Comparison of ENCODE assay signal across 10 cellular contexts in the genomic region with DNA sequence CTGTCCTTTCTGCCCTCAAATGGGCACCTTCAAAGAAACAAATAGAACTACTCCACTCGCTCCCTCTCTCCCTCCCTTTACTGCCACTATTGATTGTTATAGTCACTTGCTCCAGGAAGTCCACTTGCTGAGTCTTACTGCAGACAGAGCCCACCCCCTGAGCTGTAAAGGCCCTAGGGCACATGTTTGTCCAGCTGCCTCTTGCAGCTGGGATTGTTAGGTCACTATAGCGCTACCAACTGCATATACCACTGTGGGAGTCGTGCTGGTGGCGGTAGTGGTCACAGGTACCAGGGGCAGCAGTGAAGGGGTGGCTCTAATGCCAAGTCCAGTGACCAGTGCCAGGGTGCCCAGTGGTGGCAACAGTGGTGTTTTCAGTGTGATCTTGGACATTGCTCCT. TPM values are rescaled to one million over a fixed set of nuclear protein-coding genes. Genes with fewer than 3 reads are reported as not detected.
A peak's percentile ranks its signal among the peaks of the same experiment; 100 is the strongest.
DNase-seq lines count a peak whose midpoint lies in the region; ATAC-seq and TF ChIP-seq lines count a peak whose summit lies in the region.
"Had no signal": no experiment of that assay in that cellular context is flagged by ENCODE, and none has a peak within 500 bp of the region (broad histone marks: within the 10 kb centered on the region; RNA-seq: fewer than 3 reads in every experiment).

No MANE protein-coding gene starts in this region.

- H2AK5ac ChIP-seq in mesendoderm (ENCODE audit: low read length), result no peak overlapping the region

- no peak overlapping the region for H3K4ac ChIP-seq in mesendoderm (ENCODE audit: low read depth, low read length)

- POLR2A ChIA-PET in T-cell (lab: Charles Lee), result no interaction called here

- H3K4me1 ChIP-seq in BE2C (peaks cover 23% of the 10 kb centered on the region), GM23338 (ENCODE audit: insufficient read depth) (peaks cover 16% of the 10 kb centered on the region), mesendoderm (ENCODE audit: control insufficient read depth, low read depth, low read length) (peaks cover 8% of the 10 kb centered on the region)

- no peaks in the 10 kb centered on the region for H3K9me3 Mint-ChIP-seq in GM23338
- H3K9me3 Mint-ChIP-seq in T-cell, result no peaks in the 10 kb centered on the region

- H3K4me3 ChIP-seq in BE2C (ENCODE audit: low read depth, low read length) (no peak overlapping the region), GM23338 (no peak overlapping the region), mesendoderm (ENCODE audit: low read length) (no peak overlapping the region)
- H3K4me3 ChIP-seq: SJSA1 had no signal

- H2BK120ac ChIP-seq in mesendoderm (ENCODE audit: low read depth, low read length), result no peak overlapping the region

- no peak overlapping the region for H3K4me3 Mint-ChIP-seq in GM23338
- no peak overlapping the region for H3K4me3 Mint-ChIP-seq in T-cell

- no peaks in the 10 kb centered on the region; the same call in 1 of the 2 replicates for H4K20me1 ChIP-seq in GM23338 (replicated peaks; ENCODE audit: insufficient read depth)

- no peak overlapping the region for H2AFZ ChIP-seq in GM23338

- H3K27me3 ChIP-seq in BE2C (no peaks in the 10 kb centered on the region), GM23338 (ENCODE audit: insufficient read depth) (no peaks in the 10 kb centered on the region), mesendoderm (ENCODE audit: insufficient read depth, low read length, poor library complexity) (no peaks in the 10 kb centered on the region)
- H3K27me3 ChIP-seq: SJSA1 had no signal

- H3F3A ChIP-seq in GM23338 (replicated peaks; ENCODE audit: low read depth), result peaks cover 5% of the 10 kb centered on the region; the same call in 1 of the 2 replicates

- ATAC-seq in GM23338, result no peak
- no peak for ATAC-seq in T-cell (replicated peaks in 1 of 4)
- no peak for ATAC-seq in GM18505 (IDR thresholded peaks at IDR 0.05; ENCODE audit: unreplicated experiment)
- ATAC-seq in GM21528 (IDR thresholded peaks at IDR 0.05; ENCODE audit: low FRiP score, unreplicated experiment), result no peak
- ATAC-seq in GM19452 (IDR thresholded peaks at IDR 0.05; ENCODE audit: unreplicated experiment), result no peak

- no peaks in the 10 kb centered on the region for H3K9me3 ChIP-seq in BE2C
- H3K9me3 ChIP-seq: SJSA1 had no signal

- H3K27me3 Mint-ChIP-seq in GM23338 (ENCODE audit: insufficient read depth, low read depth, poor library complexity) (peaks cover 14% of the 10 kb centered on the region), T-cell (no peaks in the 10 kb centered on the region)

- H3K23ac ChIP-seq in mesendoderm (ENCODE audit: low read length), result no peak overlapping the region

- no peak overlapping the region for H3K18ac ChIP-seq in mesendoderm (ENCODE audit: low read length)

- WGBS in mesendoderm (ENCODE audit: extremely low coverage, insufficient coverage, low lambda C conversion rate), result no CpG with 5 or more reads among the region's 4 CpGs

- no peaks in the 10 kb centered on the region for H3K9me2 ChIP-seq in GM23338 (ENCODE audit: insufficient read depth)

- TF ChIP-seq CTCF in BE2C (IDR thresholded peaks at IDR 0.05; ENCODE audit: low read depth, low read length) (no peak), GM23338 (conservative IDR thresholded peaks at IDR 0.05; ENCODE audit: low read depth in 2 of 2) (no peak)

- H3K36me3 ChIP-seq in BE2C (peaks cover 7% of the 10 kb centered on the region), GM23338 (ENCODE audit: insufficient read depth) (no peaks in the 10 kb centered on the region), mesendoderm (ENCODE audit: control insufficient read depth, insufficient read depth, low read length) (no peaks in the 10 kb centered on the region)

- H4K5ac ChIP-seq in mesendoderm (ENCODE audit: low read length), result no peak overlapping the region

- no peak overlapping the region for H3K56ac ChIP-seq in mesendoderm (ENCODE audit: low read length)

- H3K9ac ChIP-seq in mesendoderm (ENCODE audit: low read length), result peak overlapping the region; percentile 3

- peak overlapping the region; percentile 19; the same call in 1 of the 2 replicates for H3K27ac Mint-ChIP-seq in GM23338
- H3K27ac Mint-ChIP-seq in T-cell, result peak overlapping the region; percentile 44 to 86

- no peak overlapping the region for H4K8ac ChIP-seq in mesendoderm (ENCODE audit: low read depth, low read length)

- H3K4me2 ChIP-seq in GM23338 (no peak overlapping the region), mesendoderm (ENCODE audit: low read length) (no peak overlapping the region)

- no peak overlapping the region for H3K27ac ChIP-seq in GM23338 (ENCODE audit: low read depth)
- H3K27ac ChIP-seq in mesendoderm (ENCODE audit: low read depth, low read length), result no peak overlapping the region
- H3K27ac ChIP-seq: SJSA1 had no signal

- H3K79me1 ChIP-seq in mesendoderm (ENCODE audit: low read length), result no peaks in the 10 kb centered on the region

- peaks cover 32% of the 10 kb centered on the region for H3K4me1 Mint-ChIP-seq in GM23338
- H3K4me1 Mint-ChIP-seq in T-cell, result peaks cover 7 to 15% (median 11%) of the 10 kb centered on the region in 3 donors

- H3K79me2 ChIP-seq in GM23338 (replicated peaks; ENCODE audit: insufficient read depth) (peaks cover 4% of the 10 kb centered on the region), mesendoderm (ENCODE audit: control insufficient read depth, insufficient read depth, low read length) (peaks cover 2% of the 10 kb centered on the region)

- peak overlapping the region; percentile 37 for H2BK15ac ChIP-seq in mesendoderm (replicated peaks; ENCODE audit: low read depth)

- CTCF ChIA-PET in T-cell (lab: Charles Lee), result no interaction called here

- H2BK5ac ChIP-seq in mesendoderm (ENCODE audit: low read length), result no peak overlapping the region

- no peak for TF ChIP-seq POLR2A in GM18505 (IDR thresholded peaks at IDR 0.05; ENCODE audit: borderline replicate concordance, extremely low read depth, insufficient read depth, insufficient read length)

- peak; percentile 33 for DNase-seq in BE2C
- no peak for DNase-seq in GM23338 (ENCODE audit: low spot score)
- DNase-seq in T-cell, result no peak
- no peak for DNase-seq in mesendoderm
- DNase-seq in GDM1 (lab: John Stamatoyannopoulos, UW), result no peak
- DNase-seq: aorta had no signal

- peaks cover 9% of the 10 kb centered on the region for H3K36me3 Mint-ChIP-seq in GM23338 (ENCODE audit: low read depth)
- H3K36me3 Mint-ChIP-seq in T-cell, result peaks cover 12% of the 10 kb centered on the region

TF ChIP-seq in GM23338, 12 proteins besides CTCF, POLR2A, EP300 and RAD21 (continues in another document):
- TF ChIP-seq STAT1 (IDR thresholded peaks at IDR 0.05; ENCODE audit: unreplicated experiment), result no peak
- no peak for TF ChIP-seq NANOG (IDR thresholded peaks at IDR 0.05; ENCODE audit: borderline replicate concordance)
- no peak for TF ChIP-seq JUNB (IDR thresholded peaks at IDR 0.05; ENCODE audit: unreplicated experiment)
- no peak for TF ChIP-seq ZNF331 (CRISPR knock-in tag; IDR thresholded peaks at IDR 0.05; ENCODE audit: low read depth)
- TF ChIP-seq ZNF114 (CRISPR knock-in tag; IDR thresholded peaks at IDR 0.05), result no peak
- TF ChIP-seq ETS1 (IDR thresholded peaks at IDR 0.05), result no peak
- no peak for TF ChIP-seq POLR2AphosphoS5 (IDR thresholded peaks at IDR 0.05; ENCODE audit: low read depth)
- TF ChIP-seq EZH2 (IDR thresholded peaks at IDR 0.05; ENCODE audit: low read depth, unreplicated experiment), result no peak
- no peak for TF ChIP-seq CREB1 (CRISPR knock-in tag; IDR thresholded peaks at IDR 0.05; ENCODE audit: low read depth)

RNA-seq across cellular contexts. Expression of gene SREBF2, which starts 4.4 kb away (rescaled TPM):
- polyA plus RNA-seq in BE2C (2012; ENCODE audit: insufficient read depth, insufficient read length, low read depth), result 236 TPM
- 147 and 163 TPM in 2 replicates for total RNA-seq in GM23338 (2014; rRNA removed; shearing (Covaris generic))
- 48.7 and 49.8 TPM in 2 replicates for polyA plus RNA-seq in GM23338 (2016; fragmentation: Nextera tagmentation; extraction: Ambion mirVana)
- total RNA-seq in T-cell, result 100 to 1,000 TPM in 3 of 5 donors, 10 to 100 TPM in 2; 71.9 to 128 (median 112) TPM
- 83.8 TPM for polyA plus RNA-seq in mesendoderm (2013, experiment 1 of 2)
- 84.9 TPM for polyA plus RNA-seq in mesendoderm (2013, experiment 2 of 2)

RNA-seq across cellular contexts. Expression of gene CCDC134, which starts 28.0 kb away (rescaled TPM):
- polyA plus RNA-seq in BE2C (2012; ENCODE audit: insufficient read depth, insufficient read length, low read depth), result 4.3 TPM
- 21.0 and 24.5 TPM in 2 replicates for total RNA-seq in GM23338 (2014; rRNA removed; shearing (Covaris generic))
- polyA plus RNA-seq in GM23338 (2016; fragmentation: Nextera tagmentation; extraction: Ambion mirVana), result 2.7 and 4.2 TPM in 2 replicates
- total RNA-seq in T-cell, result 10 to 100 TPM; 14.4 to 21.7 (median 16.7) TPM
- polyA plus RNA-seq in mesendoderm (2013, experiment 1 of 2), result 8.3 TPM
- polyA plus RNA-seq in mesendoderm (2013, experiment 2 of 2), result 8.0 TPM
